ENCODE assay signal across 24 cellular contexts in the genomic region with DNA sequence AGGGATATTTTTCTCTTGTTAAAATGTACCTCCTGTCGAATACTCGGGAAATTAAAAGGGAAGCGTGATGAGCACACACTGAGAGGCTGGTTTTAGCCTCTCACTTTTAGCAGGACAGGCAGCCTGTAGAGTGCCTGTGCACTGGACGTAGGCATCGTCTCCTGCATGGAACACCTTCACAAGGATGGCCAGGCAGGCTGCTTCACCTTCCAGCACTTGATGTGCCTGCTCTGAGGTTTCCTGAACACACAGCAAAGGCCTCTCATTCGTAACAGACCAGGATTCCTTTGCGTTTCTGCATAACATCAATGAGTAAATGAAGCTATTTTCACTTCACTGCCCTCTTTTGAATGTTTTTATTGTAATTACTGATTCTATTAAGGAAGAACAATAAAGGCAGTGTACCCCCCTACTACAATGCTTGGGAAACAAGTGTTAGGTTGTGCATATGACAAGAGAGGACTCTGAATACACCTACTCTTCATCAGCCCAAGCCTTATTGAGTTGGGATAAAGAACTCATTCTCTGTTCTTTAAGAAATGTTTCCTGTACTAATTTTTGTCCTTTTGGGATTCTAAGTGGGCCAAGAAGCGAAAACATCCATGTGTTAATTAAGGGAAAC.
"Had no signal": no experiment of that assay in that cellular context is flagged by ENCODE, and none has a peak within 500 bp of the region (broad histone marks: within the 10 kb centered on the region; RNA-seq: fewer than 3 reads in every experiment).

No MANE protein-coding gene starts in this region.

- H3K4me3 ChIP-seq: SK-N-MC had no signal

- H3K4me1 Mint-ChIP-seq: activated CD4-positive, alpha-beta memory T cell treated with anti-CD3 and anti-CD28 coated beads, Interleukin-2, amount 10 ng/mL, durations not matched to agents 7 days and 5 days; activated CD4-positive, alpha-beta T cell treated with anti-CD3 and anti-CD28 coated beads for 36 hours; activated T-helper 17 cell treated with anti-CD3 and anti-CD28 coated beads, Interleukin-2, amount 50 U/mL, for 72 hours; central memory CD8-positive, alpha-beta T cell; T-helper 17 cell had no signal

- DNase-seq: activated CD4-positive, alpha-beta memory T cell treated with anti-CD3 and anti-CD28 coated beads, Interleukin-2, amount 10 ng/mL, durations not matched to agents 7 days and 5 days; activated CD4-positive, alpha-beta T cell treated with anti-CD3 and anti-CD28 coated beads for 36 hours; activated CD4-positive, alpha-beta T cell treated with anti-CD3 and anti-CD28 coated beads, Interleukin-2, amount 50 U/mL, for 1 hour; activated gamma-delta T cell; activated naive CD4-positive, alpha-beta T cell treated with anti-CD3 and anti-CD28 coated beads for 36 hours; activated T-cell treated with anti-CD3 and anti-CD28 coated beads for 4 hours; activated T-cell treated with anti-CD3 and anti-CD28 coated beads, Interleukin-2, amount 50 U/mL, for 48 hours; NCI-H1092; NCI-H1417; NCI-H1930; NCI-H2171; NCI-H2227 treated with DMSO at 0.1 percent for 48 hours; NCI-H446 treated with DMSO at 0.1 percent for 48 hours; NCI-H524 treated with DMSO at 0.1 percent for 48 hours; NCI-H748 treated with DMSO at 0.1 percent for 48 hours; T-helper 17 cell; T1000 had no signal

- H3K9ac ChIP-seq: KMS-11 had no signal

- ATAC-seq: activated CD4-positive, alpha-beta T cell treated with anti-CD3 and anti-CD28 coated beads for 36 hours; activated T-helper 17 cell treated with anti-CD3 and anti-CD28 coated beads, Interleukin-2, amount 50 U/mL, for 72 hours; Right ventricle myocardium inferior; T-helper 17 cell had no signal

- H3K27ac Mint-ChIP-seq: activated CD4-positive, alpha-beta memory T cell treated with anti-CD3 and anti-CD28 coated beads, Interleukin-2, amount 10 ng/mL, durations not matched to agents 7 days and 5 days; activated CD4-positive, alpha-beta T cell treated with anti-CD3 and anti-CD28 coated beads for 36 hours; activated naive CD4-positive, alpha-beta T cell treated with anti-CD3 and anti-CD28 coated beads for 36 hours; activated naive CD8-positive, alpha-beta T cell; activated T-helper 17 cell treated with anti-CD3 and anti-CD28 coated beads, Interleukin-2, amount 50 U/mL, for 72 hours; brain; T-helper 17 cell had no signal

- H3K4me2 ChIP-seq: KMS-11 had no signal

- H3K4me3 Mint-ChIP-seq: activated CD4-positive, alpha-beta memory T cell treated with anti-CD3 and anti-CD28 coated beads, Interleukin-2, amount 10 ng/mL, durations not matched to agents 7 days and 5 days; activated CD4-positive, alpha-beta T cell treated with anti-CD3 and anti-CD28 coated beads for 36 hours; activated naive CD4-positive, alpha-beta T cell treated with anti-CD3 and anti-CD28 coated beads for 36 hours; activated naive CD8-positive, alpha-beta T cell; activated T-helper 17 cell treated with anti-CD3 and anti-CD28 coated beads, Interleukin-2, amount 50 U/mL, for 72 hours; brain; central memory CD8-positive, alpha-beta T cell; T-helper 17 cell had no signal

- H3K27me3 Mint-ChIP-seq: activated CD4-positive, alpha-beta memory T cell treated with anti-CD3 and anti-CD28 coated beads, Interleukin-2, amount 10 ng/mL, durations not matched to agents 7 days and 5 days; activated CD4-positive, alpha-beta T cell treated with anti-CD3 and anti-CD28 coated beads for 36 hours; activated naive CD8-positive, alpha-beta T cell; activated T-helper 17 cell treated with anti-CD3 and anti-CD28 coated beads, Interleukin-2, amount 50 U/mL, for 72 hours; brain; central memory CD8-positive, alpha-beta T cell; T-helper 17 cell had no signal

- H3K36me3 Mint-ChIP-seq: activated naive CD8-positive, alpha-beta T cell; brain had no signal

- H3K27ac ChIP-seq: KMS-11, SK-N-MC had no signal
